Comparison of ENCODE assay signal across 27 cellular contexts in the genomic region with DNA sequence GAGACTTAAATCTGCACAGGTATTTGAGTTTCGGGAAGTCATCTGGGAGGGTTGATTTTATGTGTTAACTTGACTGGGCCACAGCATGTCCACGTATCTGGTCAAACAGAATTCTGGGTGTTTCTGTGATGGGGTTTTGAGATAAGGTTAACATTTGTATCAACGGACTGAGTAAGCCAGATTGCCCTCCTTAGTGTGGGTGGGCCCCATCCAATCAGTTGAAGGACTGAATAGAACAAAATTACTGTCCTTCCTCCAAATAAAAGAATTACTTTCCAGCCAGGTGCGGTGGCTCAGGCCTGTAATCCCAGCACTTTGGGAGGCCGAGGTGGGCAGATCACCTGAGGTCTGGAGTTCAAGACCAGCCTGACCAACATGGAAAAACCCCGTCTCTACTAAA.
"Had no signal": no experiment of that assay in that cellular context is flagged by ENCODE, and none has a peak within 500 bp of the region (broad histone marks: within the 10 kb centered on the region; RNA-seq: fewer than 3 reads in every experiment).

No MANE protein-coding gene starts in this region.

- H3K36me3 ChIP-seq: stomach, suprapubic skin, thoracic aorta, thyroid gland, tibial artery, tibial nerve, transverse colon, upper lobe of left lung, upper lobe of right lung, uterus, vagina had no signal

- H3K4me3 ChIP-seq: stomach, suprapubic skin, testis, thoracic aorta, thyroid gland, tibial artery, tibial nerve, transverse colon, upper lobe of left lung, upper lobe of right lung, uterus, vagina had no signal

- H3K27ac ChIP-seq: stomach, suprapubic skin, testis, thoracic aorta, thyroid gland, tibial artery, tibial nerve, transverse colon, upper lobe of left lung, upper lobe of right lung, uterus, vagina had no signal

- H3K4me1 ChIP-seq: testis, transverse colon, upper lobe of left lung, upper lobe of right lung, uterus had no signal

- DNase-seq: stimulated activated CD4-positive, alpha-beta T cell treated with anti-CD3 and anti-CD28 coated beads, Interleukin-2, amount 100 ng/mL, for 48 hours; stimulated activated CD4-positive, alpha-beta T cell treated with anti-CD3 and anti-CD28 coated beads, Interleukin-4, amount 100 ng/mL, for 1 hour; stimulated activated CD4-positive, alpha-beta T cell treated with anti-CD3 and anti-CD28 coated beads, Interleukin-4, amount 100 ng/mL, for 24 hours; stimulated activated CD4-positive, alpha-beta T cell treated with anti-CD3 and anti-CD28 coated beads, Interleukin-4, amount 100 ng/mL, for 4 hours; stimulated activated CD8-positive, alpha-beta memory T cell treated with anti-CD3 and anti-CD28 coated beads, Interleukin-4, amount 100 ng/mL, for 48 hours; stimulated activated naive B cell treated with anti-CD40 and anti-IgM and Interleukin-4, amounts not matched to agents 10 μg/mL and 1 μg/mL and 100 μg/mL, for 72 hours; stimulated activated naive CD4-positive, alpha-beta T cell; stimulated activated naive CD4-positive, alpha-beta T cell treated with Interleukin-2 at 50 U/mL for 16 hours; stimulated activated naive CD8-positive, alpha-beta T cell treated with anti-CD3 and anti-CD28 coated beads, Interleukin-15, amount 100 ng/mL, for 72 hours; stimulated activated naive CD8-positive, alpha-beta T cell treated with anti-CD3 and anti-CD28 coated beads, Interleukin-15, Interleukin-2, amounts not matched to agents 100 U/mL and 50 U/mL, for 24 hours; stomach; substantia nigra; testis; thyroid gland; tibial artery; transverse colon; trophoblast cell; upper lobe of left lung; upper lobe of right lung; uterus had no signal

- H3K27me3 ChIP-seq: stomach, suprapubic skin, testis, thyroid gland, tibial artery, tibial nerve, transverse colon, upper lobe of left lung, upper lobe of right lung, uterus, vagina had no signal

- ATAC-seq: stimulated activated effector memory CD8-positive, alpha-beta T cell treated with anti-CD3 and anti-CD28 coated beads, Interleukin-12 subunit alpha, Interleukin-12 subunit beta, amount 100 ng/mL, for 72 hours; stimulated activated memory B cell treated with anti-CD40 and anti-IgM and Interleukin-4, amounts not matched to agents 10 μg/mL and 1 μg/mL and 100 μg/mL, for 72 hours; stimulated activated naive B cell treated with anti-CD40 and anti-IgM and Interleukin-4, amounts not matched to agents 10 μg/mL and 1 μg/mL and 100 μg/mL, for 72 hours; stimulated activated naive CD8-positive, alpha-beta T cell treated with anti-CD3 and anti-CD28 coated beads, Interleukin-15, amount 100 ng/mL, for 72 hours; stimulated activated naive CD8-positive, alpha-beta T cell treated with anti-CD3 and anti-CD28 coated beads, Interleukin-15, Interleukin-2, amounts not matched to agents 100 U/mL and 50 U/mL, for 24 hours; upper lobe of right lung had no signal

- FAIRE-seq: urothelium cell line had no signal

- H3K9me3 ChIP-seq: stomach, suprapubic skin, testis, thoracic aorta, thyroid gland, tibial artery, tibial nerve, transverse colon, upper lobe of left lung, upper lobe of right lung, uterus, vagina had no signal
